In genomic region chr5:402219-402614, GRCh38 we compare ENCODE assay signal across 8 cellular contexts. TPM values are rescaled to one million over a fixed set of nuclear protein-coding genes. Genes with fewer than 3 reads are reported as not detected.
A peak's percentile ranks its signal among the peaks of the same experiment; 100 is the strongest.
DNase-seq lines count a peak whose midpoint lies in the region; ATAC-seq, FAIRE-seq and TF ChIP-seq lines count a peak whose summit lies in the region.
"Not testable (repeated sequence)": the region's sequence is repeated elsewhere in the genome, so short reads cannot be mapped to it uniquely, and the experiment has no call there.

No MANE protein-coding gene starts in this region.

- peaks cover 18% of the 10 kb centered on the region for H3K4me1 Mint-ChIP-seq in activated T-helper 17 cell treated with anti-CD3 and anti-CD28 coated beads, Interleukin-2, amount 50 U/mL, for 72 hours
- peaks cover 44% of the 10 kb centered on the region for H3K4me1 Mint-ChIP-seq in osteocyte (ENCODE audit: unreplicated experiment)
- H3K4me1 Mint-ChIP-seq in stimulated activated naive CD8-positive, alpha-beta T cell treated with anti-CD3 and anti-CD28 coated beads, Interleukin-15, amount 100 ng/mL, for 72 hours = peaks cover 58% of the 10 kb centered on the region

- not testable (repeated sequence) for H3K79me2 ChIP-seq in SU-DHL-6 (ENCODE audit: insufficient read depth, low read length); K562 (ENCODE audit: control insufficient read depth, insufficient read depth, low read length)

- not testable (repeated sequence) for H3K27me3 ChIP-seq in BLaER1; HL-60 (ENCODE audit: insufficient read depth, poor library complexity, severe bottlenecking); SU-DHL-6 (ENCODE audit: low read length)
- peaks cover 80 to 87% of the 10 kb centered on the region in 2 experiments for H3K27me3 ChIP-seq in K562 (ENCODE audit: control insufficient read depth in 2 of 2, insufficient read depth in 2 of 2, low read length in 2 of 2)

- TF ChIP-seq CTCF in HL-60 (IDR thresholded peaks at IDR 0.05; ENCODE audit: insufficient read depth, low read length); SU-DHL-6 (IDR thresholded peaks at IDR 0.05; ENCODE audit: insufficient read depth, low read length, poor library complexity, severe bottlenecking); K562 (IDR thresholded peaks at IDR 0.05 in 2 of 3, conservative IDR thresholded peaks at IDR 0.05 in 1 of 3; ENCODE audit: insufficient read depth in 2 of 3, low read depth in 1 of 3, low read length in 3 of 3); mucosa of descending colon (IDR thresholded peaks at IDR 0.05); osteocyte (IDR thresholded peaks at IDR 0.05): not testable (repeated sequence)

- intact Hi-C loops in K562 (cut with micrococcal nuclease); mucosa of descending colon (cut with DNase I, micrococcal nuclease): not testable (repeated sequence)

- peaks cover 23% of the 10 kb centered on the region for H3F3A ChIP-seq in SU-DHL-6 (ENCODE audit: insufficient read depth)

- H3K9ac ChIP-seq in BLaER1; SU-DHL-6 (ENCODE audit: low read length); K562 (ENCODE audit: insufficient read depth in 1 of 2, low read depth in 2 of 2, low read length in 2 of 2): not testable (repeated sequence)

- not testable (repeated sequence) for H3K36me3 ChIP-seq in BLaER1; SU-DHL-6 (ENCODE audit: low read length); K562 (ENCODE audit: control insufficient read depth, insufficient read depth, low read length); mucosa of descending colon (ENCODE audit: low read depth)

- H2AFZ ChIP-seq in SU-DHL-6 (ENCODE audit: low read depth, low read length, severe bottlenecking); K562 (ENCODE audit: low read depth, low read length): not testable (repeated sequence)

- H4K20me1 ChIP-seq in BLaER1; SU-DHL-6 (ENCODE audit: low read depth, low read length); K562 (replicated peaks; ENCODE audit: control insufficient read depth, insufficient read depth, low read length): not testable (repeated sequence)

- 0% methylated on average over 11 of the region's 17 CpGs for whole genome bisulfite sequencing in K562 (ENCODE audit: insufficient coverage, low coverage, missing lambda C conversion rate)

- H3K4me3 Mint-ChIP-seq in activated T-helper 17 cell treated with anti-CD3 and anti-CD28 coated beads, Interleukin-2, amount 50 U/mL, for 72 hours = peak overlapping the region; percentile 24
- H3K4me3 Mint-ChIP-seq in osteocyte (ENCODE audit: unreplicated experiment) = not testable (repeated sequence)
- peak overlapping the region in 1 of 2 donors; percentile 2 for H3K4me3 Mint-ChIP-seq in stimulated activated naive CD8-positive, alpha-beta T cell treated with anti-CD3 and anti-CD28 coated beads, Interleukin-15, amount 100 ng/mL, for 72 hours

- not testable (repeated sequence) for FAIRE-seq in K562 (lab: Jason Lieb, UNC)

- not testable (repeated sequence) for TF ChIP-seq EP300 in K562 (IDR thresholded peaks at IDR 0.05; ENCODE audit: low read length)

- not testable (repeated sequence) for H3K9me2 ChIP-seq in SU-DHL-6 (replicated peaks; ENCODE audit: insufficient read depth, low read length)

- peak overlapping the region; percentile 95 for H3K4me2 ChIP-seq in BLaER1
- not testable (repeated sequence) for H3K4me2 ChIP-seq in SU-DHL-6 (ENCODE audit: low read depth, low read length, poor library complexity, severe bottlenecking); K562 (ENCODE audit: insufficient read depth, low read length)

- not testable (repeated sequence) for BruUV-seq in K562 (replicated peaks; lab: Mats Ljungman, UMichigan)

- DNase-seq in HL-60 (ENCODE audit: low read depth in 1 of 2, low spot score in 1 of 2); K562 (ENCODE audit: extremely low read depth in 1 of 4, low spot score in 3 of 4); stimulated activated naive CD8-positive, alpha-beta T cell treated with anti-CD3 and anti-CD28 coated beads, Interleukin-15, amount 100 ng/mL, for 72 hours: not testable (repeated sequence)
- DNase-seq in mucosa of descending colon (peak in 2 of 3 donors; percentile 8 to 17), osteocyte (ENCODE audit: extremely low spot score, unreplicated experiment) (peak; percentile 44)

- CTCF ChIA-PET in K562 (lab: Yijun Ruan, JAX; ENCODE audit: low intra/inter-chr PET ratio) = not testable (repeated sequence)

- H3K9me3 Mint-ChIP-seq in activated T-helper 17 cell treated with anti-CD3 and anti-CD28 coated beads, Interleukin-2, amount 50 U/mL, for 72 hours; osteocyte (ENCODE audit: unreplicated experiment); stimulated activated naive CD8-positive, alpha-beta T cell treated with anti-CD3 and anti-CD28 coated beads, Interleukin-15, amount 100 ng/mL, for 72 hours: not testable (repeated sequence)

- peak overlapping the region; percentile 40 for H3K27ac Mint-ChIP-seq in activated T-helper 17 cell treated with anti-CD3 and anti-CD28 coated beads, Interleukin-2, amount 50 U/mL, for 72 hours
- not testable (repeated sequence) for H3K27ac Mint-ChIP-seq in osteocyte (ENCODE audit: unreplicated experiment)
- H3K27ac Mint-ChIP-seq in stimulated activated naive CD8-positive, alpha-beta T cell treated with anti-CD3 and anti-CD28 coated beads, Interleukin-15, amount 100 ng/mL, for 72 hours = peak overlapping the region; percentile 7 to 20

- POLR2A ChIA-PET in K562 (lab: Yijun Ruan, JAX) = interaction anchor here (1.4 kb wide), 1 partner anchor 12 kb away, joined by 4 read pairs; no protein-coding TSS in a partner anchor

- not testable (repeated sequence) for TF ChIP-seq RAD21 in K562 (CRISPR knock-in tag; conservative IDR thresholded peaks at IDR 0.05 in 1 of 2, IDR thresholded peaks at IDR 0.05 in 1 of 2)

- H3K9me3 ChIP-seq in BLaER1; SU-DHL-6 (ENCODE audit: insufficient read depth, low read length); K562 (replicated peaks; ENCODE audit: control insufficient read depth, insufficient read depth, low read depth, low read length); mucosa of descending colon: not testable (repeated sequence)

- H3K9me1 ChIP-seq in K562 (ENCODE audit: control insufficient read depth, insufficient read depth, low read length) = not testable (repeated sequence)

- H3K4me1 ChIP-seq in BLaER1 (peaks cover 91% of the 10 kb centered on the region), K562 (replicated peaks in 1 of 2; ENCODE audit: control insufficient read depth in 2 of 2, insufficient read depth in 2 of 2, low read length in 2 of 2) (peaks cover 0 to 22% of the 10 kb centered on the region in 2 experiments; a peak in 2 of 5 replicates)
- not testable (repeated sequence) for H3K4me1 ChIP-seq in mucosa of descending colon (ENCODE audit: low read depth)

- not testable (repeated sequence) for ATAC-seq in activated T-helper 17 cell treated with anti-CD3 and anti-CD28 coated beads, Interleukin-2, amount 50 U/mL, for 72 hours (replicated peaks); K562; mucosa of descending colon; stimulated activated naive CD8-positive, alpha-beta T cell treated with anti-CD3 and anti-CD28 coated beads, Interleukin-15, amount 100 ng/mL, for 72 hours

- H3K4me3 ChIP-seq in BLaER1; HL-60 (replicated peaks; ENCODE audit: insufficient read depth, low read length); SU-DHL-6 (ENCODE audit: insufficient read depth, low read length, poor library complexity, severe bottlenecking); K562; mucosa of descending colon: not testable (repeated sequence)

- TF ChIP-seq POLR2A in K562 (conservative IDR thresholded peaks at IDR 0.05) = not testable (repeated sequence)

- peaks cover 15% of the 10 kb centered on the region for H3K27me3 Mint-ChIP-seq in activated T-helper 17 cell treated with anti-CD3 and anti-CD28 coated beads, Interleukin-2, amount 50 U/mL, for 72 hours
- H3K27me3 Mint-ChIP-seq in osteocyte (ENCODE audit: unreplicated experiment); stimulated activated naive CD8-positive, alpha-beta T cell treated with anti-CD3 and anti-CD28 coated beads, Interleukin-15, amount 100 ng/mL, for 72 hours: not testable (repeated sequence)

- peaks cover 43% of the 10 kb centered on the region for H3K36me3 Mint-ChIP-seq in activated T-helper 17 cell treated with anti-CD3 and anti-CD28 coated beads, Interleukin-2, amount 50 U/mL, for 72 hours (ENCODE audit: low read depth)
- peaks cover 31% of the 10 kb centered on the region for H3K36me3 Mint-ChIP-seq in osteocyte (ENCODE audit: unreplicated experiment)

- in situ Hi-C loops in K562 (cut with MboI) = not testable (repeated sequence)

- H3K27ac ChIP-seq in BLaER1; K562 (ENCODE audit: extremely low read depth, low read depth, low read length): not testable (repeated sequence)
- H3K27ac ChIP-seq in HL-60 (replicated peaks) (peak overlapping the region; percentile 99), SU-DHL-6 (ENCODE audit: low read depth, low read length) (peak overlapping the region; percentile 43; the same call in 1 of the 2 replicates)

RNA-seq across cellular contexts. Expression of gene EXOC3, which starts 40.8 kb away (rescaled TPM):
- total RNA-seq in activated T-helper 17 cell treated with anti-CD3 and anti-CD28 coated beads, Interleukin-2, amount 50 U/mL, for 72 hours = 10 to 100 TPM; 78.3 to 93.6 TPM
- 103 and 177 TPM in 2 replicates for total RNA-seq in K562 (2011; cell fraction: chromatin; rRNA removed; ENCODE audit: low replicate concordance)
- 66.8 and 69.0 TPM in 2 replicates for total RNA-seq in K562 (2011; cell fraction: nucleolus; rRNA removed)
- 75.2 and 79.0 TPM in 2 replicates for total RNA-seq in K562 (2011; cell fraction: nucleoplasm; rRNA removed)
- 22.4 and 27.5 TPM in 2 replicates for total RNA-seq in K562 (2014; rRNA removed)
- 13.9 and 16.5 TPM in 2 replicates for total RNA-seq in K562 (2014; rRNA removed; fragmentation: Illumina TruSeq; extraction: Trizol)
- total RNA-seq in K562 (2015; rRNA removed; fragmentation: Illumina TruSeq; extraction: Trizol) = 22.4 and 22.9 TPM in 2 replicates
- total RNA-seq in K562 (2021) = 41.0 and 41.9 TPM in 2 replicates
- polyA plus RNA-seq in K562 (2011; rRNA removed) = 15.5 and 18.8 TPM in 2 replicates
- 12.0 and 15.7 TPM in 2 replicates for polyA plus RNA-seq in K562 (2011; cell fraction: cytosol; rRNA removed)
- polyA plus RNA-seq in K562 (2011; cell fraction: nucleus; rRNA removed) = 37.6 and 54.4 TPM in 2 replicates
- polyA plus RNA-seq in K562 (2012) = 34.5 and 78.0 TPM in 2 replicates
- polyA plus RNA-seq in K562 (2014; fragmentation: Illumina TruSeq; extraction: Trizol) = 22.9 and 25.8 TPM in 2 replicates
- polyA plus RNA-seq in K562 (2014; fragmentation: Nextera tagmentation; extraction: Ambion mirVana) = 1 to 10 TPM; 1.4 to 3.7 TPM
- polyA plus RNA-seq in K562 (2014; rRNA removed) = 25.6 and 26.4 TPM in 2 replicates
- polyA minus RNA-seq in K562 (2011; rRNA and poly(A)+ RNA removed) = 13.4 and 17.1 TPM in 2 replicates
- 14.6 and 14.7 TPM in 2 replicates for polyA minus RNA-seq in K562 (2011; cell fraction: cytosol; rRNA and poly(A)+ RNA removed)
- polyA minus RNA-seq in K562 (2011; cell fraction: nucleus; rRNA and poly(A)+ RNA removed) = 18.3 and 25.2 TPM in 2 replicates
- total RNA-seq in mucosa of descending colon = 10 to 100 TPM; 67.0 to 89.1 (median 76.8) TPM
- 70.0 and 81.4 TPM in 2 replicates for total RNA-seq in osteocyte
